Comparison of ENCODE assay signal across 3 cellular contexts in genomic region chr3:140088058-140088457, GRCh38.
"Had no signal": no experiment of that assay in that cellular context is flagged by ENCODE, and none has a peak within 500 bp of the region (broad histone marks: within the 10 kb centered on the region; RNA-seq: fewer than 3 reads in every experiment).

No MANE protein-coding gene starts in this region.

- DNase-seq: GDM1, GF-D8 had no signal

- H3K4me3 ChIP-seq: GM12878 had no signal

- ATAC-seq: GM12878 had no signal
